Comparison of ENCODE assay signal across 8 cellular contexts in the genomic region with DNA sequence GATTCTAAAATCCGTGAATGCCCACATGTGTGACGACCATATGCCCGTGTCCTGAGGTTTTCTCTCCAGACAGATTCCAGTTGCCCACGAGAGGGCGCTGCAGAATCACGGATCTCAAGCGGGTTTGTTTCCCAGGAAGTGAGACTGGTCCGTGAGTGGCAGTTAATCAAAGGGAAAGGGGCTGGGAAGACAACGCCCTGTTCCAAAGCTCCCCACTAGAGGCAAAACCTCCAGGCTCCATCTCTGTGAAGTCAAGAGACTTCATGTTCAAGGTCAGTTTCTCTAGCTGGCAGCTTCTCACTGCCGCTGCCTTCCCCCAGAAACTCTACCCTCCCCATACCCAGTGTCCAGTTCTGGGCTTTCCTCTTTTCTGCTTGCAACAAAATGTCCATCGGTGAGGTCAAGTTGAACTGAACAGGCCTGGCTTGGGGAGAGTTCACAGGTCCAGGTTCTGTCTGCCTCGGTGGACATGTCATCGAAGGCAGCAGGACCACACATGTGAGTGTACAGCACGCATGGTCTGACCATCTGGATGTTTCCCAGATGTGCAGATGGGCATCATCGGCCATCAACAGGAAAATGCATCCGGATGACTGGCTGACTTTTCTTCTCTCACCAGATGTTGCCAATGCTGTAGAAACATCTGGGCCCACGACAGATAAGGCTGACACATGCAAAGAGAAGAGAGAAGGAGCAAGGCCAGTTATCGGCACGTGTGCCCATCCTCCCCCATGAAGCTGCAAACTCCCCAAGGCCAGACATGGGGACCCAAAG. TPM values are rescaled to one million over a fixed set of nuclear protein-coding genes. Genes with fewer than 3 reads are reported as not detected.
DNase-seq lines count a peak whose midpoint lies in the region; ATAC-seq, FAIRE-seq and TF ChIP-seq lines count a peak whose summit lies in the region.

No MANE protein-coding gene starts in this region.

- FAIRE-seq in urothelium cell line (lab: Jason Lieb, UNC), result peak; percentile 59

- H3K9me3 ChIP-seq in prostate gland, result no peaks in the 10 kb centered on the region

- no peak for TF ChIP-seq POLR2A in prostate gland (IDR thresholded peaks at IDR 0.05)

- 45% methylated on average over 19 of the region's 19 CpGs for WGBS in prostate gland

- ATAC-seq in HG02840 (IDR thresholded peaks at IDR 0.05; ENCODE audit: low FRiP score, unreplicated experiment), result no peak

- in situ Hi-C loops in G401 (cut with HindIII; ENCODE audit: low sequenced_read_pairs), result no loop called here

- intact Hi-C loops in head of caudate nucleus (cut with DNase I) (no loop called here), prostate gland (cut with DNase I) (loop anchor here (2.0 to 5.0 kb wide), 3 partner anchors 205 to 408 kb away; no protein-coding TSS in a partner anchor)

- no peak overlapping the region for H3K27ac ChIP-seq in prostate gland

- DNase-seq in G401 (ENCODE audit: low spot score), result peak; percentile 94
- peak; percentile 92 for DNase-seq in NCI-H1105 (lab: John Stamatoyannopoulos, UW)
- DNase-seq in SKM-1 (lab: John Stamatoyannopoulos, UW; ENCODE audit: unreplicated experiment), result peak; percentile 76
- peak; percentile 68 for DNase-seq in activated naive CD4-positive, alpha-beta T cell treated with anti-CD3 and anti-CD28 coated beads, Interleukin-2, amount 50 U/mL, for 16 hours
- peak; percentile 76 to 98 (median 93) for DNase-seq in head of caudate nucleus
- peak; percentile 86 for DNase-seq in prostate gland (ENCODE audit: low spot score)
- DNase-seq in urothelium cell line (ENCODE audit: low spot score), result peak; percentile 94

- no peak overlapping the region for H3K4me3 ChIP-seq in prostate gland

- H3K4me1 ChIP-seq in prostate gland (replicated peaks), result no peaks in the 10 kb centered on the region

- peak; percentile 78 to 96 (median 92) for TF ChIP-seq CTCF in prostate gland (IDR thresholded peaks at IDR 0.05)

- H3K27me3 ChIP-seq in prostate gland (replicated peaks; ENCODE audit: insufficient read depth), result no peaks in the 10 kb centered on the region

- no peaks in the 10 kb centered on the region for H3K36me3 ChIP-seq in prostate gland

RNA-seq across cellular contexts. Expression of a gene that starts 44.9 kb away (rescaled TPM):
- not detected in 2 replicates for total RNA-seq in G401 (2014; rRNA removed; shearing (Covaris generic))
- total RNA-seq in prostate gland, result 1 to 10 TPM in 1 of 2 donors, under 1 TPM in 1; 0.05 to 5.8 TPM
